In the genomic region with DNA sequence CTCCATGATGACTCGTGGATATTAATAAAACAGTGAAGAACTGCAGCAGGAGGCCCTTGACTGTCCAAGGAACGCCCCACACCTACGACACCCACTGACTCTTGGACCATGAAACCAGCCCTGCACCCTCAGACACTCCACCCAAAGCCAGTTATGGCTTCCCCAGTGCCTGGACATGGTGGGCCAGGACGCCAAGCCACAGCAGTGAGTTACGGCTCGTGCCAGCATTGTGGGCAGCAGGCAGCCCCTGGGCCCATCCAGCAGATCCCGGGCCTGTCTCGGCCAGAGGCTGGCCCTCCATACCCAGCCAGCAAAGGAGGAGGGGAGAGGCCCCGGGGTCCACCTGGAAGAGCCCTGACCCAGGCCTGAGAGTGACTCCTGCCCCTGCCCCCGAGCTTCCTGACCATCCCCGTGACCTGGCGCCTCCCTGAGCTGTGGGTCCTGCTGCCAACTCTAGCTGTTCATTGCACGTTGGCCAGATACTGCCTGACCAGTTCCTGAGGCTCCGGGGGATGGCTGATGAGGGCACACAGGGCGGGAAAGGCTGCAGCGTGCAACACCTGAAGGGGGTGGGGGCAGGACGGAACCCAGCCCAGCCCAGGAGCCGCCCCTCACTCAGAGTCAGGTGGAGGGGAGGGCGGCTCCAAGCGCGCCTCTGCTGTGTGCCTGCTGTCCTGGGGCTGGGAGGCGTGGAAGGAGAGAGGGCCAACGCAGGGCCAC, we compare ENCODE assay signal across 1 cellular context.
TF ChIP-seq lines count a peak whose summit lies in the region.

No MANE protein-coding gene starts in this region.

TF ChIP-seq in SK-N-SH treated with all-trans-retinoic acid at 6 μM for 48 hours, 23 proteins besides CTCF, POLR2A, EP300 and RAD21 (continued from another document):
- TF ChIP-seq, protein P1, sequence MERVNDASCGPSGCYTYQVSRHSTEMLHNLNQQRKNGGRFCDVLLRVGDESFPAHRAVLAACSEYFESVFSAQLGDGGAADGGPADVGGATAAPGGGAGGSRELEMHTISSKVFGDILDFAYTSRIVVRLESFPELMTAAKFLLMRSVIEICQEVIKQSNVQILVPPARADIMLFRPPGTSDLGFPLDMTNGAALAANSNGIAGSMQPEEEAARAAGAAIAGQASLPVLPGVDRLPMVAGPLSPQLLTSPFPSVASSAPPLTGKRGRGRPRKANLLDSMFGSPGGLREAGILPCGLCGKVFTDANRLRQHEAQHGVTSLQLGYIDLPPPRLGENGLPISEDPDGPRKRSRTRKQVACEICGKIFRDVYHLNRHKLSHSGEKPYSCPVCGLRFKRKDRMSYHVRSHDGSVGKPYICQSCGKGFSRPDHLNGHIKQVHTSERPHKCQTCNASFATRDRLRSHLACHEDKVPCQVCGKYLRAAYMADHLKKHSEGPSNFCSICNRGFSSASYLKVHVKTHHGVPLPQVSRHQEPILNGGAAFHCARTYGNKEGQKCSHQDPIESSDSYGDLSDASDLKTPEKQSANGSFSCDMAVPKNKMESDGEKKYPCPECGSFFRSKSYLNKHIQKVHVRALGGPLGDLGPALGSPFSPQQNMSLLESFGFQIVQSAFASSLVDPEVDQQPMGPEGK (CRISPR knock-in tag; IDR thresholded peaks at IDR 0.05; ENCODE audit: borderline replicate concordance), result no peak
